ENCODE assay signal across 15 cellular contexts in the genomic region with DNA sequence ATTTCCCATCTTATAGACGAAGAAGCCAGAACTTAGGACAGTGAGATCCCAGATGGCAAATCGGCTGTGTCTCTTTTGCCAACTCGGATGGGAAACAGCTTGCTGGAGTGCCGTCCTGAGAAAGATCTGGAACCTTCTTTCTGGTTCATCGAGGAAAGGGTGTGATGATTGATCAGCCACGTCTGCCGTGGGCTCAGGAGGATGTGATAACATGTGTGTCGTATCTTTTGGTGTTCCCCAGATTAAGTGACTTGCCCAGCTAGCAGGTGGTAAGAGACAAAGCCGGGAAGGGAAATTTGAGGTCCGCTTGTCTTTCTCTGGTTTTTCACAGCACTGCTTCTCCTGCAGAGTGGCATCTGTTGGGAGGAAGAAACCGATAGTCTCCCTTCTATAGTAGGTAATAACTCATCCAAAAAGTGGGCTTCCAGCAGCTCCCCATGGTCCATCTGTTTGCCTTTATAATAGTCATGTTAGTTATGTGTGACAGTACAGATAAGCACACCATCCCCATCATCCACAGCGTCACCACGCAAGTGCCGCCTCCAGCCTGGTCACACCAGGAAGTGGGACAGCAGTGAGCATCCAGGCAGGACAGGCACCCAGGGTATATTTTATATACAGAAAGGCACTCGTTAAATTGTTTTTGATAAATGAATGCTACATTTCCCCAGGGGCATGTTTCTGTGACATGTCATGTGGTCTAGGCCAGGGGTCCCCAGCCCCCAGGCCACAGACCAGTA.
"Had no signal": no experiment of that assay in that cellular context is flagged by ENCODE, and none has a peak within 500 bp of the region (broad histone marks: within the 10 kb centered on the region; RNA-seq: fewer than 3 reads in every experiment).

No MANE protein-coding gene starts in this region.

- H3K4me3 Mint-ChIP-seq: activated CD4-positive, alpha-beta memory T cell treated with anti-CD3 and anti-CD28 coated beads for 36 hours; activated naive CD8-positive, alpha-beta T cell treated with anti-CD3 and anti-CD28 coated beads, Interleukin-2, amount 10 ng/mL, durations not matched to agents 7 days and 5 days; stimulated activated naive CD8-positive, alpha-beta T cell treated with anti-CD3 and anti-CD28 coated beads, Interleukin-15, Interleukin-2, amounts not matched to agents 100 ng/mL and 50 ng/mL, for 24 hours; T-helper 17 cell had no signal

- DNase-seq: activated CD4-positive, alpha-beta memory T cell treated with anti-CD3 and anti-CD28 coated beads for 36 hours; activated CD4-positive, CD25-positive, alpha-beta regulatory T cell treated with anti-CD3 and anti-CD28 coated beads, Interleukin-2, amount 50 U/mL, for 72 hours; activated gamma-delta T cell; activated naive CD8-positive, alpha-beta T cell treated with anti-CD3 and anti-CD28 coated beads, Interleukin-2, amount 10 ng/mL, durations not matched to agents 7 days and 5 days; activated T-cell treated with anti-CD3 and anti-CD28 coated beads, Interleukin-2, amount 50 U/mL, for 48 hours; effector CD8-positive, alpha-beta T cell; foreskin melanocyte; mesenchymal stem cell; stimulated activated CD4-positive, alpha-beta T cell treated with anti-CD3 and anti-CD28 coated beads, Interleukin-4, amount 100 ng/mL, for 24 hours; T-helper 17 cell had no signal

- H3K27me3 Mint-ChIP-seq: activated CD4-positive, alpha-beta memory T cell treated with anti-CD3 and anti-CD28 coated beads for 36 hours; activated naive CD8-positive, alpha-beta T cell treated with anti-CD3 and anti-CD28 coated beads, Interleukin-2, amount 10 ng/mL, durations not matched to agents 7 days and 5 days; stimulated activated naive CD8-positive, alpha-beta T cell treated with anti-CD3 and anti-CD28 coated beads, Interleukin-15, Interleukin-2, amounts not matched to agents 100 ng/mL and 50 ng/mL, for 24 hours; T-helper 17 cell had no signal

- H3K27ac ChIP-seq: coronary artery, left lung, thoracic aorta had no signal

- H3K4me3 ChIP-seq: coronary artery, heart left ventricle, left lung, thoracic aorta had no signal

- ATAC-seq: heart left ventricle, left lung, T-helper 17 cell had no signal

- H3K4me1 ChIP-seq: left lung had no signal

- H3K36me3 Mint-ChIP-seq: activated naive CD8-positive, alpha-beta T cell treated with anti-CD3 and anti-CD28 coated beads, Interleukin-2, amount 10 ng/mL, durations not matched to agents 7 days and 5 days had no signal

- H3K9me3 Mint-ChIP-seq: activated CD4-positive, alpha-beta memory T cell treated with anti-CD3 and anti-CD28 coated beads for 36 hours; activated naive CD8-positive, alpha-beta T cell treated with anti-CD3 and anti-CD28 coated beads, Interleukin-2, amount 10 ng/mL, durations not matched to agents 7 days and 5 days; stimulated activated naive CD8-positive, alpha-beta T cell treated with anti-CD3 and anti-CD28 coated beads, Interleukin-15, Interleukin-2, amounts not matched to agents 100 ng/mL and 50 ng/mL, for 24 hours had no signal

- H3K27ac Mint-ChIP-seq: activated CD4-positive, alpha-beta memory T cell treated with anti-CD3 and anti-CD28 coated beads for 36 hours; activated naive CD8-positive, alpha-beta T cell treated with anti-CD3 and anti-CD28 coated beads, Interleukin-2, amount 10 ng/mL, durations not matched to agents 7 days and 5 days; stimulated activated naive CD8-positive, alpha-beta T cell treated with anti-CD3 and anti-CD28 coated beads, Interleukin-15, Interleukin-2, amounts not matched to agents 100 ng/mL and 50 ng/mL, for 24 hours had no signal

- H3K9me3 ChIP-seq: heart left ventricle, left lung, thoracic aorta had no signal

- H3K27me3 ChIP-seq: heart left ventricle, left lung had no signal
